Comparison of ENCODE assay signal across 19 cellular contexts in genomic region chr1:28161770-28162550, GRCh38. TPM values are rescaled to one million over a fixed set of nuclear protein-coding genes. Genes with fewer than 3 reads are reported as not detected.
DNase-seq lines count a peak whose midpoint lies in the region; ATAC-seq, FAIRE-seq and TF ChIP-seq lines count a peak whose summit lies in the region.
"Had no signal": no experiment of that assay in that cellular context is flagged by ENCODE, and none has a peak within 500 bp of the region (broad histone marks: within the 10 kb centered on the region; RNA-seq: fewer than 3 reads in every experiment).

No MANE protein-coding gene starts in this region.

- intact Hi-C loops in natural killer cell (cut with micrococcal nuclease): no loop called here

- H3K4me1 ChIP-seq in muscle layer of duodenum (ENCODE audit: control insufficient read depth in 1 of 2, insufficient read depth in 2 of 2, low read length in 2 of 2): peaks cover 0 to 8% of the 10 kb centered on the region in 2 donors

- H3K36me3 Mint-ChIP-seq in natural killer cell treated with Interleukin-12 subunit alpha and Interleukin-12 subunit beta and Interleukin-15 and Interleukin-18, amount 100 ng/mL, for 72 hours: no peaks in the 10 kb centered on the region
- no peaks in the 10 kb centered on the region for H3K36me3 Mint-ChIP-seq in natural killer cell

- no peaks in the 10 kb centered on the region for H3K27me3 ChIP-seq in bronchial epithelial cell (ENCODE audit: control insufficient read depth, insufficient read depth, low read length)
- H3K27me3 ChIP-seq in muscle layer of duodenum (ENCODE audit: low read depth, low read length): no peaks in the 10 kb centered on the region

- DNase-seq in natural killer cell treated with Interleukin-12 subunit alpha and Interleukin-12 subunit beta and Interleukin-15 and Interleukin-18, amount 100 ng/mL, for 72 hours (ENCODE audit: low spot score): no peak
- DNase-seq in natural killer cell (no peak), bronchial epithelial cell (ENCODE audit: low read depth) (no peak), NCI-H446 (lab: John Stamatoyannopoulos, UW) (no peak), kidney glomerular epithelial cell (lab: John Stamatoyannopoulos, UW) (no peak)
- DNase-seq in activated naive CD4-positive, alpha-beta T cell treated with Interleukin-2 at 50 U/mL for 16 hours: no peak
- DNase-seq: caudate nucleus; CD8-positive, alpha-beta memory T cell; DND-41; head of caudate nucleus; mesenchymal stem cell; NCI-H1694; NCI-H446 treated with DMSO at 0.1 percent for 48 hours; stimulated activated naive B cell treated with anti-CD40 and anti-IgM and Interleukin-4, amounts not matched to agents 10 μg/mL and 1 μg/mL and 100 μg/mL, for 72 hours; T-helper 9 cell had no signal

- H3K4me3 ChIP-seq in bronchial epithelial cell (ENCODE audit: low read depth, low read length) (no peak overlapping the region), muscle layer of duodenum (ENCODE audit: low read depth in 1 of 2, low read length in 2 of 2) (no peak overlapping the region)

- peaks cover 26 to 27% of the 10 kb centered on the region in 2 donors for H3K4me1 Mint-ChIP-seq in natural killer cell treated with Interleukin-12 subunit alpha and Interleukin-12 subunit beta and Interleukin-15 and Interleukin-18, amount 100 ng/mL, for 72 hours (ENCODE audit: low read depth in 2 of 2)
- H3K4me1 Mint-ChIP-seq in natural killer cell: peaks cover 0 to 15% of the 10 kb centered on the region in 2 donors
- H3K4me1 Mint-ChIP-seq: activated T-helper 17 cell treated with anti-CD3 and anti-CD28 coated beads, Interleukin-2, amount 50 U/mL, for 72 hours had no signal

- H3K4me3 Mint-ChIP-seq in natural killer cell treated with Interleukin-12 subunit alpha and Interleukin-12 subunit beta and Interleukin-15 and Interleukin-18, amount 100 ng/mL, for 72 hours: no peak overlapping the region
- H3K4me3 Mint-ChIP-seq in natural killer cell: no peak overlapping the region
- H3K4me3 Mint-ChIP-seq: activated T-helper 17 cell treated with anti-CD3 and anti-CD28 coated beads, Interleukin-2, amount 50 U/mL, for 72 hours; CD8-positive, alpha-beta memory T cell; nephron; stimulated activated naive B cell treated with anti-CD40 and anti-IgM and Interleukin-4, amounts not matched to agents 10 μg/mL and 1 μg/mL and 100 μg/mL, for 72 hours had no signal

- peak; percentile 32 for FAIRE-seq in bronchial epithelial cell (lab: Jason Lieb, UNC)

- TF ChIP-seq CTCF in natural killer cell (IDR thresholded peaks at IDR 0.05): no peak
- no peak for TF ChIP-seq CTCF in bronchial epithelial cell (IDR thresholded peaks at IDR 0.05; ENCODE audit: insufficient read depth, low read length, severe bottlenecking)

- peaks cover 0 to 2% of the 10 kb centered on the region in 2 donors for H3K9me3 ChIP-seq in muscle layer of duodenum (ENCODE audit: control insufficient read depth in 1 of 2, low read length in 2 of 2)

- H3K27me3 Mint-ChIP-seq in natural killer cell treated with Interleukin-12 subunit alpha and Interleukin-12 subunit beta and Interleukin-15 and Interleukin-18, amount 100 ng/mL, for 72 hours: no peaks in the 10 kb centered on the region
- H3K27me3 Mint-ChIP-seq in natural killer cell (ENCODE audit: low read depth in 2 of 2): peaks cover 0 to 4% of the 10 kb centered on the region in 2 donors

- no peaks in the 10 kb centered on the region for H3K9me3 Mint-ChIP-seq in natural killer cell treated with Interleukin-12 subunit alpha and Interleukin-12 subunit beta and Interleukin-15 and Interleukin-18, amount 100 ng/mL, for 72 hours
- no peaks in the 10 kb centered on the region for H3K9me3 Mint-ChIP-seq in natural killer cell
- H3K9me3 Mint-ChIP-seq: activated T-helper 17 cell treated with anti-CD3 and anti-CD28 coated beads, Interleukin-2, amount 50 U/mL, for 72 hours; CD8-positive, alpha-beta memory T cell; nephron; stimulated activated naive B cell treated with anti-CD40 and anti-IgM and Interleukin-4, amounts not matched to agents 10 μg/mL and 1 μg/mL and 100 μg/mL, for 72 hours had no signal

- H3K27ac Mint-ChIP-seq in natural killer cell treated with Interleukin-12 subunit alpha and Interleukin-12 subunit beta and Interleukin-15 and Interleukin-18, amount 100 ng/mL, for 72 hours: peak overlapping the region; percentile 26 to 42
- no peak overlapping the region for H3K27ac Mint-ChIP-seq in natural killer cell
- H3K27ac Mint-ChIP-seq: activated T-helper 17 cell treated with anti-CD3 and anti-CD28 coated beads, Interleukin-2, amount 50 U/mL, for 72 hours; stimulated activated naive B cell treated with anti-CD40 and anti-IgM and Interleukin-4, amounts not matched to agents 10 μg/mL and 1 μg/mL and 100 μg/mL, for 72 hours had no signal

- no peak for ATAC-seq in natural killer cell treated with Interleukin-12 subunit alpha and Interleukin-12 subunit beta and Interleukin-15 and Interleukin-18, amount 100 ng/mL, for 72 hours
- ATAC-seq in natural killer cell: no peak
- ATAC-seq in HG03457 (IDR thresholded peaks at IDR 0.05; ENCODE audit: unreplicated experiment): no peak
- ATAC-seq: activated T-helper 17 cell treated with anti-CD3 and anti-CD28 coated beads, Interleukin-2, amount 50 U/mL, for 72 hours; stimulated activated naive B cell treated with anti-CD40 and anti-IgM and Interleukin-4, amounts not matched to agents 10 μg/mL and 1 μg/mL and 100 μg/mL, for 72 hours had no signal

- no peaks in the 10 kb centered on the region for H3K36me3 ChIP-seq in bronchial epithelial cell (ENCODE audit: control insufficient read depth, insufficient read depth, low read length)
- no peaks in the 10 kb centered on the region for H3K36me3 ChIP-seq in muscle layer of duodenum (ENCODE audit: control insufficient read depth in 1 of 2, insufficient read depth in 2 of 2, low read length in 2 of 2)

- peak overlapping the region; percentile 8 for H3K27ac ChIP-seq in muscle layer of duodenum (ENCODE audit: low read length)

RNA-seq across cellular contexts. Expression of gene PTAFR, which starts 14.5 kb away (rescaled TPM):
- total RNA-seq in natural killer cell treated with Interleukin-12 subunit alpha and Interleukin-12 subunit beta and Interleukin-15 and Interleukin-18, amount 100 ng/mL, for 72 hours: 1 to 10 TPM; 1.3 to 2.0 TPM
- total RNA-seq in natural killer cell (1 to 10 TPM; 1.2 to 6.4 (median 1.5) TPM), bronchial epithelial cell (5.0 and 10.9 TPM in 2 replicates)

Comparison
In these comparisons a context has a peak if more than half of its experiments do, and no peak if none do; other contexts are left out.
1. H3K27ac Mint-ChIP-seq: peak in natural killer cell treated with Interleukin-12 subunit alpha and Interleukin-12 subunit beta and Interleukin-15 and Interleukin-18, amount 100 ng/mL, for 72 hours (2 of 2); none in natural killer cell (0 of 2).